8 cellular contexts compared by ENCODE assay signal in genomic region chr5:61329729-61330128, GRCh38. TPM values are rescaled to one million over a fixed set of nuclear protein-coding genes. Genes with fewer than 3 reads are reported as not detected.
DNase-seq lines count a peak whose midpoint lies in the region; ATAC-seq and TF ChIP-seq lines count a peak whose summit lies in the region.

No MANE protein-coding gene starts in this region.

- peaks cover 3% of the 10 kb centered on the region for H3K36me3 Mint-ChIP-seq in CD4-positive, CD25-positive, alpha-beta regulatory T cell
- H3K36me3 Mint-ChIP-seq in brain: peaks cover 3% of the 10 kb centered on the region

- H3K9ac ChIP-seq in Loucy (ENCODE audit: low read depth, low read length, poor library complexity, severe bottlenecking) (peak overlapping the region; percentile 88), muscle layer of colon (ENCODE audit: low read length) (peak overlapping the region; percentile 92)

- ATAC-seq in CD4-positive, CD25-positive, alpha-beta regulatory T cell (ENCODE audit: low read depth in 2 of 2): no peak
- ATAC-seq in GM21367 (IDR thresholded peaks at IDR 0.05; ENCODE audit: unreplicated experiment) (no peak), HG02623 (IDR thresholded peaks at IDR 0.05; ENCODE audit: unreplicated experiment) (no peak)

- H3F3A ChIP-seq in Loucy (ENCODE audit: low read depth): no peaks in the 10 kb centered on the region

- TF ChIP-seq POLR2A in adrenal gland (IDR thresholded peaks at IDR 0.05): no peak

- peaks cover 20% of the 10 kb centered on the region for H3K79me2 ChIP-seq in Loucy (ENCODE audit: insufficient read depth, low read length)

- H2AFZ ChIP-seq in Loucy (ENCODE audit: low read length): no peak overlapping the region

- no peak for TF ChIP-seq CTCF in Loucy (conservative IDR thresholded peaks at IDR 0.05; ENCODE audit: low read length)
- TF ChIP-seq CTCF in brain (conservative IDR thresholded peaks at IDR 0.05): no peak
- no peak for TF ChIP-seq CTCF in adrenal gland (IDR thresholded peaks at IDR 0.05)

- H4K20me1 ChIP-seq in Loucy (ENCODE audit: insufficient read depth, low read length, poor library complexity, severe bottlenecking): peaks cover 25% of the 10 kb centered on the region

- no peaks in the 10 kb centered on the region for H3K9me3 ChIP-seq in CD4-positive, CD25-positive, alpha-beta regulatory T cell (ENCODE audit: control insufficient read depth in 2 of 2, low read length in 2 of 2)
- H3K9me3 ChIP-seq in Loucy (ENCODE audit: insufficient read depth, low read depth, low read length) (no peaks in the 10 kb centered on the region), muscle layer of colon (ENCODE audit: low read length) (no peaks in the 10 kb centered on the region), adrenal gland (replicated peaks in 1 of 3) (no peaks in the 10 kb centered on the region)

- peak overlapping the region in 2 of 3 donors; percentile 36 to 93 for H3K27ac Mint-ChIP-seq in CD4-positive, CD25-positive, alpha-beta regulatory T cell
- H3K27ac Mint-ChIP-seq in brain: peak overlapping the region in 4 of 5 experiments; percentile 84 to 94 (median 94)

- no peaks in the 10 kb centered on the region for H3K9me2 ChIP-seq in Loucy (replicated peaks; ENCODE audit: low read depth, low read length)

- peak overlapping the region; percentile 89 to 97 (median 93) for H3K4me3 Mint-ChIP-seq in CD4-positive, CD25-positive, alpha-beta regulatory T cell
- H3K4me3 Mint-ChIP-seq in brain: peak overlapping the region; percentile 88 to 92 (median 90)

- peaks cover 0 to 2% (median 0%) of the 10 kb centered on the region in 7 donors for H3K9me3 Mint-ChIP-seq in CD4-positive, CD25-positive, alpha-beta regulatory T cell
- H3K9me3 Mint-ChIP-seq in brain: peaks cover 0 to 3% (median 0%) of the 10 kb centered on the region in 5 experiments

- peaks cover 52% of the 10 kb centered on the region for H3K27me3 Mint-ChIP-seq in CD4-positive, CD25-positive, alpha-beta regulatory T cell
- peaks cover 20% of the 10 kb centered on the region for H3K27me3 Mint-ChIP-seq in brain

- intact Hi-C loops in adrenal gland (cut with DNase I): loop anchor here (5.0 to 10.0 kb wide), 5 partner anchors 75 to 335 kb away; partner anchors contain the start of gene SMIM15 (in 1 of the 2)

- H3K27me3 ChIP-seq in CD4-positive, CD25-positive, alpha-beta regulatory T cell (ENCODE audit: control insufficient read depth, insufficient read depth, low read length): peaks cover 29% of the 10 kb centered on the region
- H3K27me3 ChIP-seq in Loucy (ENCODE audit: insufficient read depth, low read length, poor library complexity, severe bottlenecking): no peaks in the 10 kb centered on the region
- H3K27me3 ChIP-seq in muscle layer of colon (ENCODE audit: control insufficient read depth in 1 of 2, insufficient read depth in 2 of 2, low read length in 2 of 2): no peaks in the 10 kb centered on the region
- no peaks in the 10 kb centered on the region for H3K27me3 ChIP-seq in adrenal gland

- peak overlapping the region; percentile 78 for H3K4me3 ChIP-seq in CD4-positive, CD25-positive, alpha-beta regulatory T cell (ENCODE audit: low read depth, low read length)
- H3K4me3 ChIP-seq in Loucy (ENCODE audit: low read length, poor library complexity, severe bottlenecking) (peak overlapping the region; percentile 94), muscle layer of colon (ENCODE audit: low read depth in 1 of 2, low read length in 2 of 2) (peak overlapping the region in 1 of 2 donors; percentile 89), adrenal gland (peak overlapping the region in 1 of 4 donors; percentile 98)

- no peak overlapping the region for H3K27ac ChIP-seq in CD4-positive, CD25-positive, alpha-beta regulatory T cell (ENCODE audit: insufficient read depth, low read length, poor library complexity, severe bottlenecking)
- H3K27ac ChIP-seq in muscle layer of colon (ENCODE audit: low read depth, low read length) (peak overlapping the region; percentile 95), adrenal gland (peak overlapping the region in 2 of 5 donors; percentile 45 to 91)

- peaks cover 25% of the 10 kb centered on the region for H3K4me1 ChIP-seq in CD4-positive, CD25-positive, alpha-beta regulatory T cell (ENCODE audit: control insufficient read depth, insufficient read depth, low read length, poor library complexity, severe bottlenecking)
- H3K4me1 ChIP-seq in Loucy (ENCODE audit: insufficient read depth, low read length, poor library complexity, severe bottlenecking) (peaks cover 43% of the 10 kb centered on the region), muscle layer of colon (ENCODE audit: insufficient read depth, low read length) (peaks cover 23% of the 10 kb centered on the region), adrenal gland (replicated peaks in 1 of 2) (peaks cover 0 to 19% of the 10 kb centered on the region in 2 donors)

- WGBS in adrenal gland, 4 donors: 53 to 67% (median 61%) methylated on average over 8 of the region's 8 CpGs

- H3K4me1 Mint-ChIP-seq in CD4-positive, CD25-positive, alpha-beta regulatory T cell: peaks cover 21 to 32% (median 23%) of the 10 kb centered on the region in 4 donors
- H3K4me1 Mint-ChIP-seq in brain: peaks cover 28% of the 10 kb centered on the region

- peak overlapping the region; percentile 98 for H3K4me2 ChIP-seq in Loucy (ENCODE audit: low read depth, low read length, poor library complexity, severe bottlenecking)

- H3K36me3 ChIP-seq in CD4-positive, CD25-positive, alpha-beta regulatory T cell (ENCODE audit: control insufficient read depth, insufficient read depth, low read length): no peaks in the 10 kb centered on the region
- H3K36me3 ChIP-seq in Loucy (ENCODE audit: insufficient read depth, low read length): no peaks in the 10 kb centered on the region
- no peaks in the 10 kb centered on the region for H3K36me3 ChIP-seq in muscle layer of colon (ENCODE audit: insufficient read depth, low read length)
- H3K36me3 ChIP-seq in adrenal gland (replicated peaks in 1 of 2): no peaks in the 10 kb centered on the region

- no peak for DNase-seq in CD4-positive, CD25-positive, alpha-beta regulatory T cell
- no peak for DNase-seq in effector CD4-positive, alpha-beta T cell
- no peak for DNase-seq in adrenal gland

RNA-seq across cellular contexts. Expression of gene ZSWIM6, which starts 2.3 kb away (rescaled TPM):
- 12.2 TPM for total RNA-seq in CD4-positive, CD25-positive, alpha-beta regulatory T cell
- under 1 TPM; 0.41 to 0.84 (median 0.58) TPM for polyA plus RNA-seq in CD4-positive, CD25-positive, alpha-beta regulatory T cell
- polyA plus RNA-seq in brain (ENCODE audit: insufficient read depth, low read depth, low replicate concordance): 11.0 TPM
- total RNA-seq in adrenal gland: 10 to 100 TPM in 5 of 8 donors, 1 to 10 TPM in 3; 6.6 to 14.6 (median 10.7) TPM
- polyA plus RNA-seq in adrenal gland: 1 to 10 TPM; 7.3 to 8.3 (median 8.2) TPM
